ENCODE assay signal across 20 cellular contexts in genomic region chr10:51314079-51314835, GRCh38.
DNase-seq lines count a peak whose midpoint lies in the region; ATAC-seq and TF ChIP-seq lines count a peak whose summit lies in the region.
"Had no signal": no experiment of that assay in that cellular context is flagged by ENCODE, and none has a peak within 500 bp of the region (broad histone marks: within the 10 kb centered on the region; RNA-seq: fewer than 3 reads in every experiment).

No MANE protein-coding gene starts in this region.

- H3K79me2 ChIP-seq in GM23248 (ENCODE audit: insufficient read depth): peaks cover 13% of the 10 kb centered on the region; the same call in 1 of the 2 replicates

- TF ChIP-seq CTCF in HEK293 (tag by site-specific recombination; IDR thresholded peaks at IDR 0.05) (no peak), lung (IDR thresholded peaks at IDR 0.05; ENCODE audit: control extremely low read depth, extremely low read depth) (no peak)

- DNase-seq in adipocyte (ENCODE audit: low read depth) (peak; percentile 49), fibroblast of gingiva (ENCODE audit: low read depth) (peak; percentile 4), lung (ENCODE audit: low spot score) (no peak), GM03348 (ENCODE audit: low spot score) (no peak), GM23248 (no peak)
- no peak for DNase-seq in naive thymus-derived CD4-positive, alpha-beta T cell
- no peak for DNase-seq in activated naive CD4-positive, alpha-beta T cell treated with anti-CD3 and anti-CD28 coated beads for 36 hours
- DNase-seq: CD8-positive, alpha-beta memory T cell; DND-41; NCI-H1092 treated with DMSO at 0.1 percent for 48 hours; NCI-H146; NCI-H2081 treated with DMSO at 0.1 percent for 48 hours; NCI-H510A treated with DMSO at 0.1 percent for 48 hours; RPMI8226; SHP77 treated with DMSO at 0.1 percent for 48 hours had no signal

- peaks cover 14% of the 10 kb centered on the region; the same call in 1 of the 2 replicates for H3F3A ChIP-seq in GM23248 (ENCODE audit: insufficient read depth)

- H3K9me2 ChIP-seq in GM23248 (ENCODE audit: insufficient read depth): no peaks in the 10 kb centered on the region

- H3K9me3 ChIP-seq in HEK293 (ENCODE audit: control insufficient read depth, insufficient read depth, low read depth, low read length) (no peaks in the 10 kb centered on the region), adipocyte (ENCODE audit: control insufficient read depth, low read length) (no peaks in the 10 kb centered on the region), lung (ENCODE audit: control insufficient read depth in 2 of 2, insufficient read depth in 1 of 2, low read length in 1 of 2) (no peaks in the 10 kb centered on the region), GM23248 (ENCODE audit: low read depth) (no peaks in the 10 kb centered on the region)
- H3K9me3 ChIP-seq in naive thymus-derived CD4-positive, alpha-beta T cell (ENCODE audit: control insufficient read depth in 2 of 3, low read length in 3 of 3): no peaks in the 10 kb centered on the region
- H3K9me3 ChIP-seq: A549, BLaER1, HAP-1 had no signal

- intact Hi-C loops in naive thymus-derived CD4-positive, alpha-beta T cell (cut with micrococcal nuclease): no loop called here
- intact Hi-C loops in activated naive CD4-positive, alpha-beta T cell treated with anti-CD3 and anti-CD28 coated beads for 36 hours (cut with micrococcal nuclease): no loop called here

- no peak overlapping the region for H3K4me3 Mint-ChIP-seq in naive thymus-derived CD4-positive, alpha-beta T cell
- no peak overlapping the region for H3K4me3 Mint-ChIP-seq in activated naive CD4-positive, alpha-beta T cell treated with anti-CD3 and anti-CD28 coated beads for 36 hours
- H3K4me3 Mint-ChIP-seq: CD8-positive, alpha-beta memory T cell had no signal

- H2AFZ ChIP-seq in GM23248: no peak overlapping the region

- no peak overlapping the region for H3K27ac Mint-ChIP-seq in naive thymus-derived CD4-positive, alpha-beta T cell
- H3K27ac Mint-ChIP-seq in activated naive CD4-positive, alpha-beta T cell treated with anti-CD3 and anti-CD28 coated beads for 36 hours: no peak overlapping the region

- no peak overlapping the region for H3K4me2 ChIP-seq in GM23248 (ENCODE audit: unreplicated experiment)
- H3K4me2 ChIP-seq: A549, BLaER1 had no signal

- 64 to 75% methylated on average over 3 of the region's 3 CpGs for WGBS in lung, 2 donors
- WGBS in GM23248 (ENCODE audit: low coverage in 1 of 2, low lambda C conversion rate in 2 of 2, missing lambda C conversion rate in 2 of 2), 2 experiments: 50 to 55% methylated on average over 3 of the region's 3 CpGs

- peak; percentile 6 for ATAC-seq in lung (ENCODE audit: insufficient read depth, low FRiP score)
- no peak for ATAC-seq in naive thymus-derived CD4-positive, alpha-beta T cell
- ATAC-seq: A549, K562 had no signal

- CTCF ChIA-PET in HEK293 (lab: Yijun Ruan, JAX): no interaction called here
- CTCF ChIA-PET in naive thymus-derived CD4-positive, alpha-beta T cell (lab: Charles Lee): no interaction called here
- CTCF ChIA-PET in activated naive CD4-positive, alpha-beta T cell treated with anti-CD3 and anti-CD28 coated beads for 36 hours (lab: Charles Lee): no interaction called here

- H3K9ac ChIP-seq in adipocyte (ENCODE audit: low read length) (no peak overlapping the region), GM23248 (no peak overlapping the region)
- H3K9ac ChIP-seq: BLaER1 had no signal

- no peaks in the 10 kb centered on the region for H3K36me3 Mint-ChIP-seq in naive thymus-derived CD4-positive, alpha-beta T cell
- no peaks in the 10 kb centered on the region for H3K36me3 Mint-ChIP-seq in activated naive CD4-positive, alpha-beta T cell treated with anti-CD3 and anti-CD28 coated beads for 36 hours (ENCODE audit: low read depth)

- H3K9me3 Mint-ChIP-seq in naive thymus-derived CD4-positive, alpha-beta T cell: peaks cover 0 to 1% (median 0%) of the 10 kb centered on the region in 11 donors
- H3K9me3 Mint-ChIP-seq in activated naive CD4-positive, alpha-beta T cell treated with anti-CD3 and anti-CD28 coated beads for 36 hours: no peaks in the 10 kb centered on the region

- POLR2A ChIA-PET in HEK293 (lab: Yijun Ruan, JAX): no interaction called here
- POLR2A ChIA-PET in naive thymus-derived CD4-positive, alpha-beta T cell (lab: Charles Lee): no interaction called here

- H3K4me1 Mint-ChIP-seq in naive thymus-derived CD4-positive, alpha-beta T cell: no peaks in the 10 kb centered on the region
- H3K4me1 Mint-ChIP-seq in activated naive CD4-positive, alpha-beta T cell treated with anti-CD3 and anti-CD28 coated beads for 36 hours (ENCODE audit: low read depth): no peaks in the 10 kb centered on the region
- H3K4me1 Mint-ChIP-seq: CD8-positive, alpha-beta memory T cell had no signal

- H3K36me3 ChIP-seq in HEK293 (ENCODE audit: control insufficient read depth in 2 of 2, insufficient read depth in 1 of 2, low read length in 2 of 2) (no peaks in the 10 kb centered on the region), adipocyte (ENCODE audit: control insufficient read depth, insufficient read depth, low read length, severe bottlenecking) (no peaks in the 10 kb centered on the region), lung (ENCODE audit: control insufficient read depth in 2 of 2, insufficient read depth in 2 of 2, low read length in 2 of 2) (no peaks in the 10 kb centered on the region), GM23248 (ENCODE audit: low read depth) (no peaks in the 10 kb centered on the region)
- H3K36me3 ChIP-seq in naive thymus-derived CD4-positive, alpha-beta T cell (ENCODE audit: control insufficient read depth in 2 of 3, insufficient read depth in 3 of 3, low read length in 3 of 3): no peaks in the 10 kb centered on the region
- H3K36me3 ChIP-seq: BLaER1, HAP-1 had no signal

- no peaks in the 10 kb centered on the region for H4K20me1 ChIP-seq in GM23248 (ENCODE audit: insufficient read depth)
- H4K20me1 ChIP-seq: BLaER1 had no signal

- H3K4me3 ChIP-seq in HEK293 (ENCODE audit: low read depth, low read length): no peak overlapping the region
- H3K4me3 ChIP-seq in adipocyte (ENCODE audit: low read length): no peak overlapping the region
- H3K4me3 ChIP-seq in lung: no peak overlapping the region
- H3K4me3 ChIP-seq in GM23248: no peak overlapping the region
- no peak overlapping the region for H3K4me3 ChIP-seq in naive thymus-derived CD4-positive, alpha-beta T cell (ENCODE audit: low read length)
- H3K4me3 ChIP-seq: A549, BLaER1, HAP-1, K562 had no signal

- H3K4me1 ChIP-seq in HEK293 (ENCODE audit: control insufficient read depth, insufficient read depth, low read length) (no peaks in the 10 kb centered on the region), adipocyte (ENCODE audit: control insufficient read depth, insufficient read depth, low read length) (peaks cover 19% of the 10 kb centered on the region), lung (ENCODE audit: control insufficient read depth in 2 of 2, insufficient read depth in 2 of 2, low read length in 2 of 2) (peaks cover 0 to 3% of the 10 kb centered on the region in 2 donors), GM23248 (ENCODE audit: insufficient read depth) (peaks cover 17% of the 10 kb centered on the region)
- no peaks in the 10 kb centered on the region for H3K4me1 ChIP-seq in naive thymus-derived CD4-positive, alpha-beta T cell (ENCODE audit: control insufficient read depth in 2 of 2, insufficient read depth in 2 of 2, low read length in 2 of 2)
- H3K4me1 ChIP-seq: A549, BLaER1, HAP-1 had no signal

- in situ Hi-C loops in GM23248 (cut with MboI): no loop called here

- no peaks in the 10 kb centered on the region for H3K27me3 Mint-ChIP-seq in naive thymus-derived CD4-positive, alpha-beta T cell
- H3K27me3 Mint-ChIP-seq in activated naive CD4-positive, alpha-beta T cell treated with anti-CD3 and anti-CD28 coated beads for 36 hours (ENCODE audit: low read depth): no peaks in the 10 kb centered on the region
- H3K27me3 Mint-ChIP-seq: CD8-positive, alpha-beta memory T cell had no signal

- H3K27me3 ChIP-seq in adipocyte (replicated peaks; ENCODE audit: control insufficient read depth, insufficient read depth, low read length) (no peaks in the 10 kb centered on the region), lung (ENCODE audit: control insufficient read depth, insufficient read depth) (no peaks in the 10 kb centered on the region), GM23248 (replicated peaks; ENCODE audit: insufficient read depth) (no peaks in the 10 kb centered on the region)
- no peaks in the 10 kb centered on the region for H3K27me3 ChIP-seq in naive thymus-derived CD4-positive, alpha-beta T cell (ENCODE audit: control insufficient read depth in 2 of 2, insufficient read depth in 2 of 2, low read length in 2 of 2)
- H3K27me3 ChIP-seq: BLaER1 had no signal

- no peak overlapping the region for H3K27ac ChIP-seq in HEK293 (ENCODE audit: extremely low read depth, low read depth, low read length)
- no peak overlapping the region for H3K27ac ChIP-seq in lung (ENCODE audit: low read depth in 1 of 2, low read length in 1 of 2)
- no peak overlapping the region for H3K27ac ChIP-seq in GM23248
- H3K27ac ChIP-seq in naive thymus-derived CD4-positive, alpha-beta T cell (ENCODE audit: low read depth, low read length): no peak overlapping the region
- H3K27ac ChIP-seq: A549, BLaER1 had no signal

TF ChIP-seq in HEK293, 187 proteins besides CTCF, POLR2A, EP300 and RAD21 (continues in another document):
- no peak for TF ChIP-seq ZNF692 (tag by site-specific recombination; IDR thresholded peaks at IDR 0.05)

Comparison
In these comparisons a context has a peak if more than half of its experiments do, and no peak if none do; other contexts are left out.
1. DNase-seq: peak in adipocyte (single experiment) and fibroblast of gingiva (single experiment); none in lung (single experiment), GM03348 (single experiment), GM23248 (single experiment), naive thymus-derived CD4-positive, alpha-beta T cell (0 of 9) and activated naive CD4-positive, alpha-beta T cell treated with anti-CD3 and anti-CD28 coated beads for 36 hours (single experiment).